In genomic region chr2:241136191-241136590, GRCh38 we compare ENCODE assay signal across 29 cellular contexts.
"Had no signal": no experiment of that assay in that cellular context is flagged by ENCODE, and none has a peak within 500 bp of the region (broad histone marks: within the 10 kb centered on the region; RNA-seq: fewer than 3 reads in every experiment).

No MANE protein-coding gene starts in this region.

- H3K4me1 ChIP-seq: esophagus muscularis mucosa, foreskin keratinocyte, gastroesophageal sphincter, heart left ventricle, parathyroid adenoma, psoas muscle, tibial nerve, upper lobe of left lung, uterus had no signal

- H3K4me3 ChIP-seq: coronary artery, esophagus muscularis mucosa, gastroesophageal sphincter, heart left ventricle, hepatocyte, lung, psoas muscle, smooth muscle cell, thoracic aorta, tibial nerve, upper lobe of left lung, uterus had no signal

- H3K4me3 Mint-ChIP-seq: central memory CD8-positive, alpha-beta T cell; memory B cell; natural killer cell; neural crest cell had no signal

- H3K9ac ChIP-seq: parathyroid adenoma had no signal

- H3K9me3 ChIP-seq: esophagus muscularis mucosa, gastroesophageal sphincter, heart left ventricle, neutrophil, psoas muscle, thoracic aorta, tibial nerve, upper lobe of left lung, uterus had no signal

- DNase-seq: dermis blood vessel endothelial cell; effector memory CD4-positive, alpha-beta T cell; foreskin keratinocyte; heart left ventricle; kidney glomerular epithelial cell; natural killer cell; stimulated activated CD4-positive, alpha-beta T cell treated with anti-CD3 and anti-CD28 coated beads, Interleukin-12 subunit alpha, Interleukin-12 subunit beta, amount 100 ng/mL, for 4 hours; stimulated activated CD4-positive, alpha-beta T cell treated with anti-CD3 and anti-CD28 coated beads, Interleukin-1b, Interleukin-23, amount 100 ng/mL, for 48 hours; stimulated activated CD4-positive, alpha-beta T cell treated with anti-CD3 and anti-CD28 coated beads, Interleukin-4, amount 100 ng/mL, for 1 hour; stimulated activated CD8-positive, alpha-beta memory T cell treated with anti-CD3 and anti-CD28 coated beads, Interleukin-4, amount 100 ng/mL, for 48 hours; stimulated activated naive CD4-positive, alpha-beta T cell treated with Interleukin-2 at 50 U/mL for 16 hours; uterus had no signal

- H3K4me2 ChIP-seq: hepatocyte, smooth muscle cell had no signal

- H3K4me1 Mint-ChIP-seq: central memory CD8-positive, alpha-beta T cell; natural killer cell; neural crest cell had no signal

- H3K27me3 ChIP-seq: esophagus muscularis mucosa, foreskin keratinocyte, gastroesophageal sphincter, heart left ventricle, hepatocyte, neutrophil, tibial nerve, upper lobe of left lung, uterus had no signal

- H3K36me3 Mint-ChIP-seq: natural killer cell had no signal

- H3K36me3 ChIP-seq: thoracic aorta, uterus had no signal

- H3K27me3 Mint-ChIP-seq: central memory CD8-positive, alpha-beta T cell; memory B cell had no signal

- H3K9me3 Mint-ChIP-seq: central memory CD8-positive, alpha-beta T cell; memory B cell; natural killer cell; neural crest cell had no signal

- H3K27ac ChIP-seq: coronary artery, esophagus muscularis mucosa, foreskin keratinocyte, gastroesophageal sphincter, heart left ventricle, hepatocyte, neutrophil, parathyroid adenoma, psoas muscle, thoracic aorta, tibial nerve, upper lobe of left lung, uterus had no signal

- H3K27ac Mint-ChIP-seq: memory B cell, natural killer cell had no signal

- H2AFZ ChIP-seq: hepatocyte, parathyroid adenoma had no signal

- H3K79me2 ChIP-seq: hepatocyte, parathyroid adenoma had no signal

- FAIRE-seq: endothelial cell of umbilical vein had no signal

- ATAC-seq: foreskin keratinocyte, gastroesophageal sphincter, heart left ventricle, natural killer cell, psoas muscle, right cardiac atrium had no signal
